Comparison of ENCODE assay signal across 16 cellular contexts in genomic region chr6:163764565-163764964, GRCh38.
DNase-seq lines count a peak whose midpoint lies in the region; ATAC-seq and TF ChIP-seq lines count a peak whose summit lies in the region.
"Had no signal": no experiment of that assay in that cellular context is flagged by ENCODE, and none has a peak within 500 bp of the region (broad histone marks: within the 10 kb centered on the region; RNA-seq: fewer than 3 reads in every experiment).

No MANE protein-coding gene starts in this region.

- no peak overlapping the region for H3K27ac ChIP-seq in OCI-LY1 (ENCODE audit: low read depth, low read length, poor library complexity, severe bottlenecking)
- H3K27ac ChIP-seq in endodermal cell (ENCODE audit: low read depth, low read length): peak overlapping the region; percentile 51
- peak overlapping the region in 1 of 2 donors; percentile 14 for H3K27ac ChIP-seq in lung (ENCODE audit: low read depth in 1 of 2, low read length in 1 of 2)

- peak overlapping the region; percentile 14; the same call in 1 of the 2 replicates for H2AFZ ChIP-seq in OCI-LY1 (ENCODE audit: low read length)

- peaks cover 4% of the 10 kb centered on the region for H3K27me3 Mint-ChIP-seq in endodermal cell (ENCODE audit: insufficient read depth)
- peaks cover 5% of the 10 kb centered on the region for H3K27me3 Mint-ChIP-seq in type B pancreatic cell

- no peaks in the 10 kb centered on the region for H3K36me3 Mint-ChIP-seq in endodermal cell (ENCODE audit: low read depth)
- peaks cover 3% of the 10 kb centered on the region for H3K36me3 Mint-ChIP-seq in type B pancreatic cell
- H3K36me3 Mint-ChIP-seq: activated naive CD8-positive, alpha-beta T cell had no signal

- WGBS in endodermal cell (ENCODE audit: insufficient coverage in 1 of 2, insufficient read length in 1 of 2), 2 experiments: 87 to 96% methylated on average over 3 to 4 of the region's 4 CpGs
- 52 to 64% methylated on average over 4 of the region's 4 CpGs for WGBS in lung, 2 donors

- no peak overlapping the region for H3K4me3 ChIP-seq in OCI-LY1 (ENCODE audit: low read depth, low read length, poor library complexity, severe bottlenecking)
- H3K4me3 ChIP-seq in endodermal cell (ENCODE audit: low read length): no peak overlapping the region
- H3K4me3 ChIP-seq in lung: no peak overlapping the region

- H3K27me3 ChIP-seq in OCI-LY1 (ENCODE audit: insufficient read depth, low read length) (no peaks in the 10 kb centered on the region), endodermal cell (ENCODE audit: control insufficient read depth, insufficient read depth, low read length, poor library complexity, severe bottlenecking) (peaks cover 5% of the 10 kb centered on the region), lung (ENCODE audit: control insufficient read depth, insufficient read depth) (no peaks in the 10 kb centered on the region)

- no peak overlapping the region; the same call in 1 of the 2 replicates for H3K4me2 ChIP-seq in OCI-LY1 (ENCODE audit: low read length)

- no peak for DNase-seq in endodermal cell
- peak; percentile 24 for DNase-seq in lung (ENCODE audit: low spot score)
- no peak for DNase-seq in type B pancreatic cell (ENCODE audit: extremely low spot score, unreplicated experiment)
- DNase-seq in NCI-H226: no peak
- no peak for DNase-seq in DMS53 treated with DMSO at 0.1 percent for 48 hours (lab: John Stamatoyannopoulos, UW; ENCODE audit: unreplicated experiment)
- DNase-seq: activated T-cell treated with anti-CD3 and anti-CD28 coated beads, Interleukin-2, amount 50 U/mL, for 24 hours; C1 segment of cervical spinal cord; central memory CD4-positive, alpha-beta T cell; DMS79; glutamatergic neuron; kidney; NCI-H1417 had no signal

- no peaks in the 10 kb centered on the region for H3K9me2 ChIP-seq in OCI-LY1 (ENCODE audit: low read depth, low read length)

- no peak for ATAC-seq in lung (ENCODE audit: insufficient read depth, low FRiP score)
- ATAC-seq in HG03521 (IDR thresholded peaks at IDR 0.05; ENCODE audit: unreplicated experiment): no peak

- H3K9me3 ChIP-seq in OCI-LY1 (ENCODE audit: low read length): 0 out of 2 replicates have a peak, but pooled peaks cover 3% of the 10 kb centered on the region
- no peaks in the 10 kb centered on the region for H3K9me3 ChIP-seq in endodermal cell (ENCODE audit: control insufficient read depth, low read length)
- H3K9me3 ChIP-seq in lung (ENCODE audit: control insufficient read depth in 2 of 2, insufficient read depth in 1 of 2, low read length in 1 of 2): no peaks in the 10 kb centered on the region

- TF ChIP-seq CTCF in OCI-LY1 (IDR thresholded peaks at IDR 0.05; ENCODE audit: low read length): no peak
- TF ChIP-seq CTCF in endodermal cell (conservative IDR thresholded peaks at IDR 0.05): no peak
- no peak for TF ChIP-seq CTCF in lung (IDR thresholded peaks at IDR 0.05; ENCODE audit: control extremely low read depth, extremely low read depth)
- no peak for TF ChIP-seq CTCF in type B pancreatic cell (conservative IDR thresholded peaks at IDR 0.05)

- H3K4me1 ChIP-seq in OCI-LY1 (ENCODE audit: insufficient read depth, low read length, severe bottlenecking) (peaks cover 17% of the 10 kb centered on the region), endodermal cell (ENCODE audit: control insufficient read depth, insufficient read depth, low read length) (no peaks in the 10 kb centered on the region), lung (ENCODE audit: control insufficient read depth in 2 of 2, insufficient read depth in 2 of 2, low read length in 2 of 2) (no peaks in the 10 kb centered on the region)

- no peaks in the 10 kb centered on the region for H3K36me3 ChIP-seq in OCI-LY1 (ENCODE audit: insufficient read depth, low read length)
- no peaks in the 10 kb centered on the region for H3K36me3 ChIP-seq in endodermal cell (ENCODE audit: control insufficient read depth, insufficient read depth, low read length)
- H3K36me3 ChIP-seq in lung (ENCODE audit: control insufficient read depth in 2 of 2, insufficient read depth in 2 of 2, low read length in 2 of 2): no peaks in the 10 kb centered on the region

- H3F3A ChIP-seq in OCI-LY1 (ENCODE audit: insufficient read depth, low read length): no peaks in the 10 kb centered on the region

- no peaks in the 10 kb centered on the region for H4K20me1 ChIP-seq in OCI-LY1 (ENCODE audit: insufficient read depth, low read length)

- no peaks in the 10 kb centered on the region for H3K79me2 ChIP-seq in OCI-LY1 (ENCODE audit: insufficient read depth, low read length)

- H3K4me1 Mint-ChIP-seq in endodermal cell: peaks cover 2% of the 10 kb centered on the region
- peaks cover 10% of the 10 kb centered on the region for H3K4me1 Mint-ChIP-seq in type B pancreatic cell (ENCODE audit: unreplicated experiment)

- H3K27ac Mint-ChIP-seq in endodermal cell (no peak overlapping the region), type B pancreatic cell (no peak overlapping the region)
- H3K27ac Mint-ChIP-seq: activated CD4-positive, alpha-beta T cell treated with anti-CD3 and anti-CD28 coated beads, Interleukin-2, amount 10 ng/mL, durations not matched to agents 24 days and 14 days; activated naive CD8-positive, alpha-beta T cell; activated T-cell treated with anti-CD3 and anti-CD28 coated beads, Interleukin-2, amount 50 U/mL, for 24 hours had no signal

- H3K9ac ChIP-seq in OCI-LY1 (ENCODE audit: low read length) (no peak overlapping the region), endodermal cell (ENCODE audit: extremely low read depth, low read length, poor library complexity, severe bottlenecking) (no peak overlapping the region)

- H3K9me3 Mint-ChIP-seq in endodermal cell (no peaks in the 10 kb centered on the region), type B pancreatic cell (no peaks in the 10 kb centered on the region)
- H3K9me3 Mint-ChIP-seq: activated CD4-positive, alpha-beta T cell treated with anti-CD3 and anti-CD28 coated beads, Interleukin-2, amount 10 ng/mL, durations not matched to agents 24 days and 14 days; activated T-cell treated with anti-CD3 and anti-CD28 coated beads, Interleukin-2, amount 50 U/mL, for 24 hours had no signal

- no peak overlapping the region for H3K4me3 Mint-ChIP-seq in endodermal cell
- peak overlapping the region; percentile 12 for H3K4me3 Mint-ChIP-seq in type B pancreatic cell
- H3K4me3 Mint-ChIP-seq: activated CD4-positive, alpha-beta T cell treated with anti-CD3 and anti-CD28 coated beads, Interleukin-2, amount 10 ng/mL, durations not matched to agents 24 days and 14 days; activated naive CD8-positive, alpha-beta T cell; activated T-cell treated with anti-CD3 and anti-CD28 coated beads, Interleukin-2, amount 50 U/mL, for 24 hours had no signal
